10 cellular contexts compared by ENCODE assay signal in genomic region chr5:67146981-67147380, GRCh38. TPM values are rescaled to one million over a fixed set of nuclear protein-coding genes. Genes with fewer than 3 reads are reported as not detected.
"Had no signal": no experiment of that assay in that cellular context is flagged by ENCODE, and none has a peak within 500 bp of the region (broad histone marks: within the 10 kb centered on the region; RNA-seq: fewer than 3 reads in every experiment).

No MANE protein-coding gene starts in this region.

- H3K4me3 ChIP-seq: GM23248, GM23338, HAP-1 had no signal

- ATAC-seq: GM23338, HCT116 had no signal

- H3K9ac ChIP-seq: GM23248 had no signal

- H3K4me1 Mint-ChIP-seq: GM23338 had no signal

- H3K9me3 Mint-ChIP-seq: GM23338, H9, HFFc6 had no signal

- H3K27ac ChIP-seq: GM23248 had no signal

- H3K4me2 ChIP-seq: GM23338 had no signal

- H2AFZ ChIP-seq: GM23248, GM23338 had no signal

- H3K4me1 ChIP-seq: HAP-1 had no signal

- H3K27ac Mint-ChIP-seq: GM23338, H9, HFFc6 had no signal

- H3K9me3 ChIP-seq: HAP-1 had no signal

- H3K4me3 Mint-ChIP-seq: GM23338, H9, HFFc6 had no signal

- DNase-seq: GOT3, H7, H9, HFFc6 had no signal

RNA-seq across cellular contexts. Expression of gene CD180, which starts 49.6 kb away (rescaled TPM):
- total RNA-seq: GM23248, GM23338, H1, H4, H7, H9, HFFc6 had no signal
